28 cellular contexts compared by ENCODE assay signal in genomic region chr1:220224611-220225124, GRCh38. TPM values are rescaled to one million over a fixed set of nuclear protein-coding genes. Genes with fewer than 3 reads are reported as not detected.
DNase-seq lines count a peak whose midpoint lies in the region; ATAC-seq, FAIRE-seq and TF ChIP-seq lines count a peak whose summit lies in the region.
"Had no signal": no experiment of that assay in that cellular context is flagged by ENCODE, and none has a peak within 500 bp of the region (broad histone marks: within the 10 kb centered on the region; RNA-seq: fewer than 3 reads in every experiment).

No MANE protein-coding gene starts in this region.

- no peak for TF ChIP-seq CTCF in smooth muscle cell (IDR thresholded peaks at IDR 0.05; ENCODE audit: borderline replicate concordance, insufficient read depth, poor library complexity, severe bottlenecking)

- H3K9me3 Mint-ChIP-seq in effector memory CD8-positive, alpha-beta T cell = no peaks in the 10 kb centered on the region
- H3K9me3 Mint-ChIP-seq in stimulated activated effector memory CD8-positive, alpha-beta T cell treated with anti-CD3 and anti-CD28 coated beads, Interleukin-12 subunit alpha, Interleukin-12 subunit beta, amount 100 ng/mL, for 72 hours = no peaks in the 10 kb centered on the region
- H3K9me3 Mint-ChIP-seq: activated CD4-positive, alpha-beta memory T cell treated with anti-CD3 and anti-CD28 coated beads for 36 hours; activated naive CD4-positive, alpha-beta T cell treated with anti-CD3 and anti-CD28 coated beads, Interleukin-2, amount 10 ng/mL, durations not matched to agents 7 days and 5 days; activated T-helper 1 cell treated with anti-CD3 and anti-CD28 coated beads, Interleukin-12 subunit alpha, Interleukin-12 subunit beta, Interleukin-2, Interleukin-4 antibody, amounts not matched to agents 30 ng/mL and 10 ng/mL and 1 ng/mL, durations not matched to agents 14 hours and 24 hours and 36 hours; mesothelial cell of epicardium; natural killer cell; type B pancreatic cell had no signal

- peak overlapping the region; percentile 15 to 72 for H3K27ac Mint-ChIP-seq in effector memory CD8-positive, alpha-beta T cell
- peak overlapping the region; percentile 23 for H3K27ac Mint-ChIP-seq in stimulated activated effector memory CD8-positive, alpha-beta T cell treated with anti-CD3 and anti-CD28 coated beads, Interleukin-12 subunit alpha, Interleukin-12 subunit beta, amount 100 ng/mL, for 72 hours
- H3K27ac Mint-ChIP-seq: activated CD4-positive, alpha-beta memory T cell treated with anti-CD3 and anti-CD28 coated beads for 36 hours; activated naive CD4-positive, alpha-beta T cell treated with anti-CD3 and anti-CD28 coated beads, Interleukin-2, amount 10 ng/mL, durations not matched to agents 7 days and 5 days; activated T-helper 1 cell treated with anti-CD3 and anti-CD28 coated beads, Interleukin-12 subunit alpha, Interleukin-12 subunit beta, Interleukin-2, Interleukin-4 antibody, amounts not matched to agents 30 ng/mL and 10 ng/mL and 1 ng/mL, durations not matched to agents 14 hours and 24 hours and 36 hours; mesothelial cell of epicardium; type B pancreatic cell had no signal

- H3K4me3 Mint-ChIP-seq in effector memory CD8-positive, alpha-beta T cell = no peak overlapping the region
- H3K4me3 Mint-ChIP-seq in stimulated activated effector memory CD8-positive, alpha-beta T cell treated with anti-CD3 and anti-CD28 coated beads, Interleukin-12 subunit alpha, Interleukin-12 subunit beta, amount 100 ng/mL, for 72 hours = no peak overlapping the region
- H3K4me3 Mint-ChIP-seq: activated CD4-positive, alpha-beta memory T cell treated with anti-CD3 and anti-CD28 coated beads for 36 hours; activated naive CD4-positive, alpha-beta T cell treated with anti-CD3 and anti-CD28 coated beads, Interleukin-2, amount 10 ng/mL, durations not matched to agents 7 days and 5 days; activated T-helper 1 cell treated with anti-CD3 and anti-CD28 coated beads, Interleukin-12 subunit alpha, Interleukin-12 subunit beta, Interleukin-2, Interleukin-4 antibody, amounts not matched to agents 30 ng/mL and 10 ng/mL and 1 ng/mL, durations not matched to agents 14 hours and 24 hours and 36 hours; mesothelial cell of epicardium; natural killer cell; type B pancreatic cell had no signal

- peaks cover 98% of the 10 kb centered on the region for H4K20me1 ChIP-seq in smooth muscle cell (ENCODE audit: low read depth)

- H3K36me3 Mint-ChIP-seq in effector memory CD8-positive, alpha-beta T cell (ENCODE audit: insufficient read depth) = peaks cover 14% of the 10 kb centered on the region
- peaks cover 16% of the 10 kb centered on the region for H3K36me3 Mint-ChIP-seq in stimulated activated effector memory CD8-positive, alpha-beta T cell treated with anti-CD3 and anti-CD28 coated beads, Interleukin-12 subunit alpha, Interleukin-12 subunit beta, amount 100 ng/mL, for 72 hours
- H3K36me3 Mint-ChIP-seq: natural killer cell had no signal

- H3K36me3 ChIP-seq in smooth muscle cell (ENCODE audit: low read depth) = no peaks in the 10 kb centered on the region
- H3K36me3 ChIP-seq: breast epithelium had no signal

- FAIRE-seq in GM18507 (lab: Jason Lieb, UNC) = peak; percentile 36
- FAIRE-seq: kidney, small intestine had no signal

- H3K4me2 ChIP-seq in smooth muscle cell = no peak overlapping the region

- no peaks in the 10 kb centered on the region for H3K27me3 Mint-ChIP-seq in effector memory CD8-positive, alpha-beta T cell
- H3K27me3 Mint-ChIP-seq: activated CD4-positive, alpha-beta memory T cell treated with anti-CD3 and anti-CD28 coated beads for 36 hours; activated naive CD4-positive, alpha-beta T cell treated with anti-CD3 and anti-CD28 coated beads, Interleukin-2, amount 10 ng/mL, durations not matched to agents 7 days and 5 days; type B pancreatic cell had no signal

- H3K4me1 ChIP-seq in smooth muscle cell (ENCODE audit: low read depth) = peaks cover 5% of the 10 kb centered on the region
- H3K4me1 ChIP-seq: breast epithelium had no signal

- no peaks in the 10 kb centered on the region for H3F3A ChIP-seq in smooth muscle cell (ENCODE audit: low read depth)

- DNase-seq in GM18507 (ENCODE audit: extremely low spot score, insufficient read length, low read depth) (no peak), LHCN-M2 (ENCODE audit: low read depth) (peak; percentile 28), smooth muscle cell (lab: John Stamatoyannopoulos, UW; ENCODE audit: unreplicated experiment) (no peak)
- no peak for DNase-seq in effector memory CD8-positive, alpha-beta T cell
- DNase-seq in stimulated activated effector memory CD8-positive, alpha-beta T cell treated with anti-CD3 and anti-CD28 coated beads, Interleukin-12 subunit alpha, Interleukin-12 subunit beta, amount 100 ng/mL, for 72 hours (ENCODE audit: low spot score in 2 of 2) = no peak
- DNase-seq: activated CD4-positive, alpha-beta memory T cell treated with anti-CD3 and anti-CD28 coated beads for 36 hours; activated CD4-positive, CD25-positive, alpha-beta regulatory T cell; activated CD8-positive, alpha-beta memory T cell treated with anti-CD3 and anti-CD28 coated beads, Interleukin-2, amount 50 U/mL, for 4 hours; activated naive CD4-positive, alpha-beta T cell treated with anti-CD3 and anti-CD28 coated beads, Interleukin-2, amount 10 ng/mL, durations not matched to agents 7 days and 5 days; amygdala; EL; kidney; natural killer cell; NCI-H1436 treated with DMSO at 0.1 percent for 48 hours; NCI-H2107; PC-3; retina; Right ventricle myocardium superior; small intestine; stimulated activated CD4-positive, alpha-beta T cell treated with anti-CD3 and anti-CD28 coated beads, Interleukin-2, amount 100 ng/mL, for 24 hours had no signal

- H3K27ac ChIP-seq in smooth muscle cell (ENCODE audit: low read depth) = no peak overlapping the region
- H3K27ac ChIP-seq: breast epithelium, C4-2B had no signal

- H3K9me3 ChIP-seq in smooth muscle cell (replicated peaks; ENCODE audit: low read depth) = no peaks in the 10 kb centered on the region
- H3K9me3 ChIP-seq: breast epithelium had no signal

- H2AFZ ChIP-seq in smooth muscle cell (ENCODE audit: low read depth) = no peak overlapping the region

- no peak overlapping the region for H3K4me3 ChIP-seq in smooth muscle cell
- H3K4me3 ChIP-seq: breast epithelium had no signal

- H3K27me3 ChIP-seq in smooth muscle cell (ENCODE audit: low read depth) = no peaks in the 10 kb centered on the region
- H3K27me3 ChIP-seq: breast epithelium had no signal

- no peak for TF ChIP-seq POLR2A in GM18505 (IDR thresholded peaks at IDR 0.05; ENCODE audit: borderline replicate concordance, extremely low read depth, insufficient read depth, insufficient read length)

- H3K4me1 Mint-ChIP-seq in effector memory CD8-positive, alpha-beta T cell (ENCODE audit: low read depth in 2 of 2) = peaks cover 33 to 68% of the 10 kb centered on the region in 2 donors
- H3K4me1 Mint-ChIP-seq in stimulated activated effector memory CD8-positive, alpha-beta T cell treated with anti-CD3 and anti-CD28 coated beads, Interleukin-12 subunit alpha, Interleukin-12 subunit beta, amount 100 ng/mL, for 72 hours = peaks cover 52% of the 10 kb centered on the region
- H3K4me1 Mint-ChIP-seq: mesothelial cell of epicardium had no signal

- no peak overlapping the region for H3K9ac ChIP-seq in smooth muscle cell (ENCODE audit: low read depth)

- no peak for ATAC-seq in effector memory CD8-positive, alpha-beta T cell (replicated peaks)
- no peak for ATAC-seq in stimulated activated effector memory CD8-positive, alpha-beta T cell treated with anti-CD3 and anti-CD28 coated beads, Interleukin-12 subunit alpha, Interleukin-12 subunit beta, amount 100 ng/mL, for 72 hours
- ATAC-seq in GM18505 (IDR thresholded peaks at IDR 0.05; ENCODE audit: unreplicated experiment) (no peak), GM19463 (IDR thresholded peaks at IDR 0.05; ENCODE audit: unreplicated experiment) (no peak)
- ATAC-seq: HCT116, natural killer cell, PC-3 had no signal

- peaks cover 66% of the 10 kb centered on the region for H3K79me2 ChIP-seq in smooth muscle cell (ENCODE audit: low read depth)

- 100% methylated on average over 1 of the region's 1 CpG for WGBS in smooth muscle cell (ENCODE audit: low lambda C conversion rate)

RNA-seq across cellular contexts. Expression of gene RAB3GAP2, which starts 47.6 kb away (rescaled TPM):
- total RNA-seq in LHCN-M2 (2014; rRNA removed) = 20.9 and 21.6 TPM in 2 replicates
- polyA plus RNA-seq in LHCN-M2 (2012) = 7.3 TPM
- total RNA-seq in smooth muscle cell = 33.0 and 37.5 TPM in 2 replicates
- polyA plus RNA-seq in smooth muscle cell = 12.9 TPM in 2 replicates
